11 cellular contexts compared by ENCODE assay signal in genomic region chr14:102993523-102993922, GRCh38.
DNase-seq lines count a peak whose midpoint lies in the region; ATAC-seq, FAIRE-seq and TF ChIP-seq lines count a peak whose summit lies in the region.
"Had no signal": no experiment of that assay in that cellular context is flagged by ENCODE, and none has a peak within 500 bp of the region (broad histone marks: within the 10 kb centered on the region; RNA-seq: fewer than 3 reads in every experiment).

No MANE protein-coding gene starts in this region.

- peaks cover 15% of the 10 kb centered on the region for H3K4me1 ChIP-seq in mammary epithelial cell (ENCODE audit: insufficient read depth, low read length)
- no peaks in the 10 kb centered on the region for H3K4me1 ChIP-seq in HepG2 (ENCODE audit: insufficient read depth, low read length)

- no peak for TF ChIP-seq RAD21 in HepG2 (CRISPR knock-in tag; IDR thresholded peaks at IDR 0.05)

- H2AFZ ChIP-seq in mammary epithelial cell (ENCODE audit: low read depth, low read length) = no peak overlapping the region
- H2AFZ ChIP-seq in HepG2 (ENCODE audit: low read length) = no peak overlapping the region

- TF ChIP-seq EP300 in HepG2 (IDR thresholded peaks at IDR 0.05; ENCODE audit: low read depth in 2 of 2, low read length in 2 of 2) = no peak
- no peak for TF ChIP-seq EP300 in HepG2 (CRISPR knock-in tag; IDR thresholded peaks at IDR 0.05; ENCODE audit: borderline replicate concordance)

- H4K20me1 ChIP-seq in mammary epithelial cell (ENCODE audit: insufficient read depth, low read length) (no peaks in the 10 kb centered on the region), HepG2 (ENCODE audit: insufficient read depth, low read length) (no peaks in the 10 kb centered on the region)

- CTCF ChIA-PET in mammary epithelial cell (lab: Charles Lee; ENCODE audit: low non-redundant PET) (no interaction called here), HepG2 (lab: Yijun Ruan, JAX; ENCODE audit: low intra/inter-chr PET ratio, low total read pairs) (no interaction called here)

- H3K9ac ChIP-seq in mammary epithelial cell (ENCODE audit: insufficient read depth, low read length) = no peak overlapping the region
- no peak overlapping the region for H3K9ac ChIP-seq in HepG2 (ENCODE audit: insufficient read depth, low read depth, low read length)

- H3K79me2 ChIP-seq in mammary epithelial cell (ENCODE audit: insufficient read depth, low read length) (peaks cover 11% of the 10 kb centered on the region), HepG2 (ENCODE audit: insufficient read depth, low read length) (no peaks in the 10 kb centered on the region)

- intact Hi-C loops in mammary epithelial cell (cut with micrococcal nuclease) = no loop called here
- intact Hi-C loops in HepG2 (cut with micrococcal nuclease; ENCODE audit: unreplicated experiment) = no loop called here

- FAIRE-seq in HepG2 (lab: Jason Lieb, UNC) = no peak

- no peak for ATAC-seq in HepG2
- no peak for ATAC-seq in HG02798 (IDR thresholded peaks at IDR 0.05; ENCODE audit: poor library complexity, unreplicated experiment)

- TF ChIP-seq CTCF in mammary epithelial cell (conservative IDR thresholded peaks at IDR 0.05 in 1 of 2, IDR thresholded peaks at IDR 0.05 in 1 of 2; ENCODE audit: extremely low read depth in 1 of 2, insufficient read depth in 1 of 2, low read depth in 1 of 2, low read length in 2 of 2) (no peak), HepG2 (CRISPR knock-in tag; IDR thresholded peaks at IDR 0.05) (no peak)

- peaks cover 1% of the 10 kb centered on the region for H3K9me3 ChIP-seq in mammary epithelial cell (replicated peaks; ENCODE audit: insufficient read depth, low read length)
- peaks cover 9% of the 10 kb centered on the region for H3K9me3 ChIP-seq in HepG2 (ENCODE audit: low read length)

- dilution Hi-C loops in mammary epithelial cell (cut with HindIII; ENCODE audit: low sequenced_read_pairs) = no loop called here

- H3K27me3 ChIP-seq in mammary epithelial cell (ENCODE audit: insufficient read depth, low read length) (no peaks in the 10 kb centered on the region), HepG2 (ENCODE audit: control insufficient read depth in 1 of 2, insufficient read depth in 2 of 2, low read length in 2 of 2) (no peaks in the 10 kb centered on the region; a peak in 1 of 5 replicates)

- H3K4me3 ChIP-seq in mammary epithelial cell (replicated peaks in 1 of 3; ENCODE audit: insufficient read depth in 1 of 3, low read depth in 2 of 3, low read length in 3 of 3) (no peak overlapping the region), HepG2 (replicated peaks in 1 of 3; ENCODE audit: insufficient read depth in 1 of 3, low read depth in 2 of 3, low read length in 3 of 3) (no peak overlapping the region)

- in situ Hi-C loops in mammary epithelial cell (cut with MboI; ENCODE audit: low sequenced_read_pairs in 2 of 2) = no loop called here
- in situ Hi-C loops in HepG2 (cut with HindIII; ENCODE audit: extremely low pct_ligation_motif_present, low pct_unique_long_range_greater_than_20kb) = no loop called here

- peak overlapping the region; percentile 27 for H3K4me2 ChIP-seq in mammary epithelial cell (ENCODE audit: insufficient read depth, low read depth, low read length)
- H3K4me2 ChIP-seq in HepG2 (ENCODE audit: low read depth, low read length) = no peak overlapping the region

- TF ChIP-seq POLR2A in HepG2 (IDR thresholded peaks at IDR 0.05; ENCODE audit: insufficient read depth in 1 of 2, low read depth in 2 of 2, low read length in 2 of 2) = no peak
- no peak for TF ChIP-seq POLR2A in erythroblast (IDR thresholded peaks at IDR 0.05; ENCODE audit: low read length)

- DNase-seq in AG20443 (ENCODE audit: low spot score) = peak; percentile 42
- DNase-seq in LoVo (ENCODE audit: low spot score) = peak; percentile 89
- DNase-seq in mammary epithelial cell = peak; percentile 86
- peak; percentile 4 for DNase-seq in HepG2 (ENCODE audit: low spot score)
- DNase-seq in erythroblast (lab: John Stamatoyannopoulos, UW) = no peak
- DNase-seq in GOT3 (lab: John Stamatoyannopoulos, UW) = no peak
- DNase-seq in SHP77 (lab: John Stamatoyannopoulos, UW) = no peak
- DNase-seq: NCI-H1105; stimulated activated CD4-positive, alpha-beta T cell treated with anti-CD3 and anti-CD28 coated beads, Interleukin-4, amount 100 ng/mL, for 4 hours had no signal

- BruUV-seq in mammary epithelial cell (replicated peaks; lab: Mats Ljungman, UMichigan) = no TSS peak
- BruUV-seq in HepG2 (replicated peaks; lab: Mats Ljungman, UMichigan) = no TSS peak

- POLR2A ChIA-PET in HepG2 (lab: Yijun Ruan, JAX) = no interaction called here

- peak overlapping the region; percentile 55 for H3K27ac ChIP-seq in mammary epithelial cell (ENCODE audit: insufficient read depth, low read depth, low read length)
- no peak overlapping the region for H3K27ac ChIP-seq in HepG2 (ENCODE audit: extremely low read length, insufficient read depth, low read length)
- H3K27ac ChIP-seq: VCaP had no signal

- WGBS in mammary epithelial cell (ENCODE audit: low coverage, missing lambda C conversion rate) = 17% methylated on average over 3 of the region's 3 CpGs
- WGBS in HepG2 (ENCODE audit: low lambda C conversion rate) = 91% methylated on average over 3 of the region's 3 CpGs

- H3K36me3 ChIP-seq in mammary epithelial cell (ENCODE audit: insufficient read depth, low read length) = peaks cover 9% of the 10 kb centered on the region
- H3K36me3 ChIP-seq in HepG2 (replicated peaks in 1 of 2; ENCODE audit: control insufficient read depth in 1 of 2, insufficient read depth in 2 of 2, low read length in 2 of 2) = peaks cover 17 to 57% of the 10 kb centered on the region in 2 experiments

TF ChIP-seq in HepG2, 621 proteins besides CTCF, POLR2A, EP300 and RAD21:
- TF ChIP-seq WIZ (CRISPR knock-in tag; IDR thresholded peaks at IDR 0.05) (no peak), HMG20A (CRISPR knock-in tag; IDR thresholded peaks at IDR 0.05; ENCODE audit: borderline replicate concordance) (no peak), AHR (CRISPR knock-in tag; IDR thresholded peaks at IDR 0.05) (no peak), ZNF562 (CRISPR knock-in tag; IDR thresholded peaks at IDR 0.05; ENCODE audit: borderline replicate concordance) (no peak), ZNF292 (CRISPR knock-in tag; IDR thresholded peaks at IDR 0.05; ENCODE audit: borderline replicate concordance, low read depth) (no peak), ZNF574 (CRISPR knock-in tag; IDR thresholded peaks at IDR 0.05) (no peak), LCORL (IDR thresholded peaks at IDR 0.05) (no peak), LCORL (CRISPR knock-in tag; IDR thresholded peaks at IDR 0.05) (no peak), ETV5 (CRISPR knock-in tag; IDR thresholded peaks at IDR 0.05; ENCODE audit: borderline replicate concordance) (no peak), ZNF674 (CRISPR knock-in tag; IDR thresholded peaks at IDR 0.05; ENCODE audit: low read depth) (no peak), BRD4 (CRISPR knock-in tag; IDR thresholded peaks at IDR 0.05) (no peak), SKI (IDR thresholded peaks at IDR 0.05; ENCODE audit: partially characterized antibody) (no peak), PLSCR1 (CRISPR knock-in tag; IDR thresholded peaks at IDR 0.05; ENCODE audit: borderline replicate concordance) (no peak), ATF7 (IDR thresholded peaks at IDR 0.05) (no peak), ATF7 (CRISPR knock-in tag; IDR thresholded peaks at IDR 0.05) (no peak), ZNF790 (CRISPR knock-in tag; IDR thresholded peaks at IDR 0.05; ENCODE audit: borderline replicate concordance) (no peak), ZNF317 (CRISPR knock-in tag; IDR thresholded peaks at IDR 0.05) (no peak), FOXK2 (IDR thresholded peaks at IDR 0.05) (no peak), SOX6 (IDR thresholded peaks at IDR 0.05) (no peak), SOX6 (CRISPR knock-in tag; IDR thresholded peaks at IDR 0.05) (no peak), ZNF362 (CRISPR knock-in tag; IDR thresholded peaks at IDR 0.05; ENCODE audit: borderline replicate concordance) (no peak)

Comparison
In these comparisons a context has a peak if more than half of its experiments do, and no peak if none do; other contexts are left out.
1. DNase-seq: peak in AG20443 (single experiment), LoVo (single experiment), mammary epithelial cell (single experiment) and HepG2 (single experiment); none in erythroblast (0 of 2), GOT3 (single experiment) and SHP77 (0 of 2).